Comparison of ENCODE assay signal across 1 cellular context in genomic region chr3:126358038-126358815, GRCh38.
TF ChIP-seq lines count a peak whose summit lies in the region.

No MANE protein-coding gene starts in this region.

TF ChIP-seq in H1, 55 proteins besides CTCF, POLR2A, EP300 and RAD21:
- peak; percentile 25 for TF ChIP-seq EZH2 (IDR thresholded peaks at IDR 0.05; ENCODE audit: low read depth, low read length, severe bottlenecking)
- TF ChIP-seq KDM1A (IDR thresholded peaks at IDR 0.05; ENCODE audit: borderline replicate concordance, low read length), result peak; percentile 49; the same call in 1 of the 2 replicates
- TF ChIP-seq CBX5 (IDR thresholded peaks at IDR 0.05; ENCODE audit: low read depth, low read length), result no peak
- TF ChIP-seq SAP30 (IDR thresholded peaks at IDR 0.05; ENCODE audit: insufficient read depth, insufficient replicate concordance, low read length), result peak; percentile 52
- TF ChIP-seq E2F6 (IDR thresholded peaks at IDR 0.05), result peak; percentile 95
- TF ChIP-seq SIN3A (conservative IDR thresholded peaks at IDR 0.05 in 1 of 2, IDR thresholded peaks at IDR 0.05 in 1 of 2; ENCODE audit: low read depth in 1 of 2, low read length in 2 of 2), result 0 out of 4 replicates have a peak, but pooled peaks of 1 of the 2 experiments have one; percentile 32
- TF ChIP-seq TCF12 (IDR thresholded peaks at IDR 0.05; ENCODE audit: low read depth, low read length), result 0 out of 2 replicates have a peak, but pooled peaks have one; percentile 5
- TF ChIP-seq, protein P1, sequence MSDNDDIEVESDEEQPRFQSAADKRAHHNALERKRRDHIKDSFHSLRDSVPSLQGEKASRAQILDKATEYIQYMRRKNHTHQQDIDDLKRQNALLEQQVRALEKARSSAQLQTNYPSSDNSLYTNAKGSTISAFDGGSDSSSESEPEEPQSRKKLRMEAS (IDR thresholded peaks at IDR 0.05), result peak; percentile 96
- no peak for TF ChIP-seq FOSL1 (IDR thresholded peaks at IDR 0.05; ENCODE audit: insufficient read depth, low read depth, low read length)
- no peak for TF ChIP-seq PHF8 (conservative IDR thresholded peaks at IDR 0.05; ENCODE audit: low read depth, low read length)
- TF ChIP-seq RBBP5 (IDR thresholded peaks at IDR 0.05; ENCODE audit: borderline replicate concordance, low read depth, low read length), result peak; percentile 3; the same call in 1 of the 2 replicates
- TF ChIP-seq, protein P2, sequence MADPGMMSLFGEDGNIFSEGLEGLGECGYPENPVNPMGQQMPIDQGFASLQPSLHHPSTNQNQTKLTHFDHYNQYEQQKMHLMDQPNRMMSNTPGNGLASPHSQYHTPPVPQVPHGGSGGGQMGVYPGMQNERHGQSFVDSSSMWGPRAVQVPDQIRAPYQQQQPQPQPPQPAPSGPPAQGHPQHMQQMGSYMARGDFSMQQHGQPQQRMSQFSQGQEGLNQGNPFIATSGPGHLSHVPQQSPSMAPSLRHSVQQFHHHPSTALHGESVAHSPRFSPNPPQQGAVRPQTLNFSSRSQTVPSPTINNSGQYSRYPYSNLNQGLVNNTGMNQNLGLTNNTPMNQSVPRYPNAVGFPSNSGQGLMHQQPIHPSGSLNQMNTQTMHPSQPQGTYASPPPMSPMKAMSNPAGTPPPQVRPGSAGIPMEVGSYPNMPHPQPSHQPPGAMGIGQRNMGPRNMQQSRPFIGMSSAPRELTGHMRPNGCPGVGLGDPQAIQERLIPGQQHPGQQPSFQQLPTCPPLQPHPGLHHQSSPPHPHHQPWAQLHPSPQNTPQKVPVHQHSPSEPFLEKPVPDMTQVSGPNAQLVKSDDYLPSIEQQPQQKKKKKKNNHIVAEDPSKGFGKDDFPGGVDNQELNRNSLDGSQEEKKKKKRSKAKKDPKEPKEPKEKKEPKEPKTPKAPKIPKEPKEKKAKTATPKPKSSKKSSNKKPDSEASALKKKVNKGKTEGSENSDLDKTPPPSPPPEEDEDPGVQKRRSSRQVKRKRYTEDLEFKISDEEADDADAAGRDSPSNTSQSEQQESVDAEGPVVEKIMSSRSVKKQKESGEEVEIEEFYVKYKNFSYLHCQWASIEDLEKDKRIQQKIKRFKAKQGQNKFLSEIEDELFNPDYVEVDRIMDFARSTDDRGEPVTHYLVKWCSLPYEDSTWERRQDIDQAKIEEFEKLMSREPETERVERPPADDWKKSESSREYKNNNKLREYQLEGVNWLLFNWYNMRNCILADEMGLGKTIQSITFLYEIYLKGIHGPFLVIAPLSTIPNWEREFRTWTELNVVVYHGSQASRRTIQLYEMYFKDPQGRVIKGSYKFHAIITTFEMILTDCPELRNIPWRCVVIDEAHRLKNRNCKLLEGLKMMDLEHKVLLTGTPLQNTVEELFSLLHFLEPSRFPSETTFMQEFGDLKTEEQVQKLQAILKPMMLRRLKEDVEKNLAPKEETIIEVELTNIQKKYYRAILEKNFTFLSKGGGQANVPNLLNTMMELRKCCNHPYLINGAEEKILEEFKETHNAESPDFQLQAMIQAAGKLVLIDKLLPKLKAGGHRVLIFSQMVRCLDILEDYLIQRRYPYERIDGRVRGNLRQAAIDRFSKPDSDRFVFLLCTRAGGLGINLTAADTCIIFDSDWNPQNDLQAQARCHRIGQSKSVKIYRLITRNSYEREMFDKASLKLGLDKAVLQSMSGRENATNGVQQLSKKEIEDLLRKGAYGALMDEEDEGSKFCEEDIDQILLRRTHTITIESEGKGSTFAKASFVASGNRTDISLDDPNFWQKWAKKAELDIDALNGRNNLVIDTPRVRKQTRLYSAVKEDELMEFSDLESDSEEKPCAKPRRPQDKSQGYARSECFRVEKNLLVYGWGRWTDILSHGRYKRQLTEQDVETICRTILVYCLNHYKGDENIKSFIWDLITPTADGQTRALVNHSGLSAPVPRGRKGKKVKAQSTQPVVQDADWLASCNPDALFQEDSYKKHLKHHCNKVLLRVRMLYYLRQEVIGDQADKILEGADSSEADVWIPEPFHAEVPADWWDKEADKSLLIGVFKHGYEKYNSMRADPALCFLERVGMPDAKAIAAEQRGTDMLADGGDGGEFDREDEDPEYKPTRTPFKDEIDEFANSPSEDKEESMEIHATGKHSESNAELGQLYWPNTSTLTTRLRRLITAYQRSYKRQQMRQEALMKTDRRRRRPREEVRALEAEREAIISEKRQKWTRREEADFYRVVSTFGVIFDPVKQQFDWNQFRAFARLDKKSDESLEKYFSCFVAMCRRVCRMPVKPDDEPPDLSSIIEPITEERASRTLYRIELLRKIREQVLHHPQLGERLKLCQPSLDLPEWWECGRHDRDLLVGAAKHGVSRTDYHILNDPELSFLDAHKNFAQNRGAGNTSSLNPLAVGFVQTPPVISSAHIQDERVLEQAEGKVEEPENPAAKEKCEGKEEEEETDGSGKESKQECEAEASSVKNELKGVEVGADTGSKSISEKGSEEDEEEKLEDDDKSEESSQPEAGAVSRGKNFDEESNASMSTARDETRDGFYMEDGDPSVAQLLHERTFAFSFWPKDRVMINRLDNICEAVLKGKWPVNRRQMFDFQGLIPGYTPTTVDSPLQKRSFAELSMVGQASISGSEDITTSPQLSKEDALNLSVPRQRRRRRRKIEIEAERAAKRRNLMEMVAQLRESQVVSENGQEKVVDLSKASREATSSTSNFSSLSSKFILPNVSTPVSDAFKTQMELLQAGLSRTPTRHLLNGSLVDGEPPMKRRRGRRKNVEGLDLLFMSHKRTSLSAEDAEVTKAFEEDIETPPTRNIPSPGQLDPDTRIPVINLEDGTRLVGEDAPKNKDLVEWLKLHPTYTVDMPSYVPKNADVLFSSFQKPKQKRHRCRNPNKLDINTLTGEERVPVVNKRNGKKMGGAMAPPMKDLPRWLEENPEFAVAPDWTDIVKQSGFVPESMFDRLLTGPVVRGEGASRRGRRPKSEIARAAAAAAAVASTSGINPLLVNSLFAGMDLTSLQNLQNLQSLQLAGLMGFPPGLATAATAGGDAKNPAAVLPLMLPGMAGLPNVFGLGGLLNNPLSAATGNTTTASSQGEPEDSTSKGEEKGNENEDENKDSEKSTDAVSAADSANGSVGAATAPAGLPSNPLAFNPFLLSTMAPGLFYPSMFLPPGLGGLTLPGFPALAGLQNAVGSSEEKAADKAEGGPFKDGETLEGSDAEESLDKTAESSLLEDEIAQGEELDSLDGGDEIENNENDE (IDR thresholded peaks at IDR 0.05; ENCODE audit: insufficient replicate concordance, low read length), result peak; percentile 15
